ENCODE assay signal across 10 cellular contexts in genomic region chr10:124104011-124104627, GRCh38. TPM values are rescaled to one million over a fixed set of nuclear protein-coding genes. Genes with fewer than 3 reads are reported as not detected.
"Had no signal": no experiment of that assay in that cellular context is flagged by ENCODE, and none has a peak within 500 bp of the region (broad histone marks: within the 10 kb centered on the region; RNA-seq: fewer than 3 reads in every experiment).

No MANE protein-coding gene starts in this region.

- ATAC-seq: sciatic nerve had no signal

- H3K9me3 Mint-ChIP-seq: immature natural killer cell had no signal

- H3K27ac Mint-ChIP-seq: immature natural killer cell, mesothelial cell of epicardium had no signal

- H3K4me1 Mint-ChIP-seq: immature natural killer cell had no signal

- H3K4me3 Mint-ChIP-seq: immature natural killer cell, mesothelial cell of epicardium had no signal

- DNase-seq: activated CD4-positive, CD25-positive, alpha-beta regulatory T cell treated with anti-CD3 and anti-CD28 coated beads, Interleukin-2, amount 50 U/mL, for 72 hours; activated naive CD4-positive, alpha-beta T cell; activated T-cell treated with anti-CD3 and anti-CD28 coated beads for 4 hours; anterior cingulate cortex; head of caudate nucleus; immature natural killer cell; T1000 had no signal

- H3K36me3 Mint-ChIP-seq: immature natural killer cell, mesothelial cell of epicardium had no signal

RNA-seq across cellular contexts. Expression of gene CHST15, which starts 10.7 kb away (rescaled TPM):
- total RNA-seq: activated CD8-positive, alpha-beta memory T cell treated with anti-CD3 and anti-CD28 coated beads for 36 hours had no signal
